14 cellular contexts compared by ENCODE assay signal in the genomic region with DNA sequence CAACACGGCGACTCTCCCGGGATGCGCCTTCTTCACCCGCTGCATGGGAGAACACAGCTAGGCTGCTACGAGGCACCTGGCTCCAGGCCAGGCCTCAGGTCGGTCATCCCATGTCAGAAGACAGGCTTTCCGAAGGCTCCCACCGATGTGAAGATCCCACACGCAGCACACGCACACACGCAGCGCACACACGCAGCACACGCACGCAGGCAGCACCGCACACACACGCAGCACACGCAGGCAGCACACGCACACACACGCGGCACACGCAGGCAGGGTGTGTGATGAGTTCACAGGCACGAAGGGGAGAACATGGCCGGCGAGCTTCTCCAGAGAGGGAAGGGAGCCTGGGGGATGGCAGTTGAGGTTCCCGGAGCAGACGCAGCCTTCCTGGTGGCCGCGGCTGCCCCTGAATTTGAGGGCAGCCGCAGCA. TPM values are rescaled to one million over a fixed set of nuclear protein-coding genes. Genes with fewer than 3 reads are reported as not detected.
A peak's percentile ranks its signal among the peaks of the same experiment; 100 is the strongest.
DNase-seq lines count a peak whose midpoint lies in the region; ATAC-seq, FAIRE-seq and TF ChIP-seq lines count a peak whose summit lies in the region.
"Had no signal": no experiment of that assay in that cellular context is flagged by ENCODE, and none has a peak within 500 bp of the region (broad histone marks: within the 10 kb centered on the region; RNA-seq: fewer than 3 reads in every experiment).

No MANE protein-coding gene starts in this region.

- intact Hi-C loops in heart left ventricle (cut with DNase I) (no loop called here), heart right ventricle (cut with DNase I) (loop anchor here in 1 of 10 donors (5.0 kb wide), 1 partner anchor 1524 kb away; no protein-coding TSS in a partner anchor)
- intact Hi-C loops in dendritic cell treated with granulocyte-macrophage colony-stimulating factor and Interleukin-4, amounts not matched to agents 40 ng/mL and 50 ng/mL, for 4 days (cut with micrococcal nuclease), result no loop called here

- H3K27me3 Mint-ChIP-seq in dendritic cell treated with granulocyte-macrophage colony-stimulating factor and Interleukin-4, amounts not matched to agents 40 ng/mL and 50 ng/mL, for 4 days, result no peaks in the 10 kb centered on the region
- no peaks in the 10 kb centered on the region for H3K27me3 Mint-ChIP-seq in naive thymus-derived CD8-positive, alpha-beta T cell
- H3K27me3 Mint-ChIP-seq: activated CD4-positive, alpha-beta memory T cell treated with anti-CD3 and anti-CD28 coated beads, Interleukin-2, amount 10 ng/mL, durations not matched to agents 7 days and 5 days had no signal

- TF ChIP-seq CTCF in heart left ventricle (IDR thresholded peaks at IDR 0.05) (no peak), heart right ventricle (IDR thresholded peaks at IDR 0.05) (no peak)

- DNase-seq in heart left ventricle, result peak in 3 of 5 donors; percentile 13 to 36 (median 18)
- no peak for DNase-seq in heart right ventricle
- no peak for DNase-seq in naive thymus-derived CD8-positive, alpha-beta T cell
- no peak for DNase-seq in urothelium cell line (ENCODE audit: low spot score)
- DNase-seq in HCEC 1CT, result no peak
- DNase-seq: activated CD4-positive, alpha-beta memory T cell treated with anti-CD3 and anti-CD28 coated beads, Interleukin-2, amount 10 ng/mL, durations not matched to agents 7 days and 5 days had no signal

- peak overlapping the region; percentile 25 for H3K27ac Mint-ChIP-seq in dendritic cell treated with granulocyte-macrophage colony-stimulating factor and Interleukin-4, amounts not matched to agents 40 ng/mL and 50 ng/mL, for 4 days
- peak overlapping the region in 6 of 10 donors; percentile 20 to 94 (median 62) for H3K27ac Mint-ChIP-seq in naive thymus-derived CD8-positive, alpha-beta T cell
- H3K27ac Mint-ChIP-seq: activated CD4-positive, alpha-beta memory T cell treated with anti-CD3 and anti-CD28 coated beads, Interleukin-2, amount 10 ng/mL, durations not matched to agents 7 days and 5 days had no signal

- H3K4me1 Mint-ChIP-seq in dendritic cell treated with granulocyte-macrophage colony-stimulating factor and Interleukin-4, amounts not matched to agents 40 ng/mL and 50 ng/mL, for 4 days (ENCODE audit: low read depth), result peaks cover 24% of the 10 kb centered on the region
- peaks cover 27 to 77% (median 60%) of the 10 kb centered on the region in 4 donors for H3K4me1 Mint-ChIP-seq in naive thymus-derived CD8-positive, alpha-beta T cell

- peaks cover 58% of the 10 kb centered on the region for H3K36me3 Mint-ChIP-seq in dendritic cell treated with granulocyte-macrophage colony-stimulating factor and Interleukin-4, amounts not matched to agents 40 ng/mL and 50 ng/mL, for 4 days (ENCODE audit: low read depth)
- peaks cover 11 to 70% (median 21%) of the 10 kb centered on the region in 3 donors for H3K36me3 Mint-ChIP-seq in naive thymus-derived CD8-positive, alpha-beta T cell

- no peaks in the 10 kb centered on the region for H3K9me3 ChIP-seq in heart left ventricle
- no peaks in the 10 kb centered on the region for H3K9me3 ChIP-seq in heart right ventricle
- H3K9me3 ChIP-seq: body of pancreas, left lung, uterus had no signal

- POLR2A ChIA-PET in naive thymus-derived CD8-positive, alpha-beta T cell (lab: Charles Lee), result interaction anchor here (1.1 kb wide), 1 partner anchor 29 kb away, joined by 3 read pairs; no protein-coding TSS in a partner anchor

- no peak overlapping the region for H3K27ac ChIP-seq in heart left ventricle
- no peak overlapping the region for H3K27ac ChIP-seq in heart right ventricle
- H3K27ac ChIP-seq: body of pancreas, left lung had no signal

- no peaks in the 10 kb centered on the region for H3K27me3 ChIP-seq in heart left ventricle
- no peaks in the 10 kb centered on the region for H3K27me3 ChIP-seq in heart right ventricle
- H3K27me3 ChIP-seq: body of pancreas, left lung, uterus had no signal

- 96% methylated on average over 29 to 31 of the region's 31 CpGs for WGBS in heart left ventricle, 4 donors
- 97% methylated on average over 31 of the region's 31 CpGs for whole genome bisulfite sequencing in heart right ventricle, 2 donors

- TF ChIP-seq POLR2A in heart left ventricle (IDR thresholded peaks at IDR 0.05), result no peak

- ATAC-seq in heart left ventricle (no peak), heart right ventricle (no peak), HG03520 (IDR thresholded peaks at IDR 0.05; ENCODE audit: unreplicated experiment) (no peak), GM21619 (IDR thresholded peaks at IDR 0.05; ENCODE audit: unreplicated experiment) (no peak)
- no peak for ATAC-seq in naive thymus-derived CD8-positive, alpha-beta T cell
- ATAC-seq: body of pancreas, left lung, Panc1 had no signal

- H3K36me3 ChIP-seq in heart left ventricle (peaks cover 0 to 26% (median 0%) of the 10 kb centered on the region in 9 donors), heart right ventricle (peaks cover 0 to 39% (median 0%) of the 10 kb centered on the region in 9 donors)
- H3K36me3 ChIP-seq: uterus had no signal

- H3K4me3 ChIP-seq in heart left ventricle, result no peak overlapping the region
- no peak overlapping the region for H3K4me3 ChIP-seq in heart right ventricle
- H3K4me3 ChIP-seq: body of pancreas, left lung, uterus had no signal

- H3K4me3 Mint-ChIP-seq in dendritic cell treated with granulocyte-macrophage colony-stimulating factor and Interleukin-4, amounts not matched to agents 40 ng/mL and 50 ng/mL, for 4 days, result no peak overlapping the region
- H3K4me3 Mint-ChIP-seq in naive thymus-derived CD8-positive, alpha-beta T cell, result peak overlapping the region in 3 of 10 donors; percentile 45 to 60 (median 52)
- H3K4me3 Mint-ChIP-seq: activated CD4-positive, alpha-beta memory T cell treated with anti-CD3 and anti-CD28 coated beads, Interleukin-2, amount 10 ng/mL, durations not matched to agents 7 days and 5 days; nephron had no signal

- FAIRE-seq in urothelium cell line (lab: Jason Lieb, UNC), result peak; percentile 85

- peaks cover under 1% of the 10 kb centered on the region for H3K9me3 Mint-ChIP-seq in dendritic cell treated with granulocyte-macrophage colony-stimulating factor and Interleukin-4, amounts not matched to agents 40 ng/mL and 50 ng/mL, for 4 days
- peaks cover 0 to 4% (median 0%) of the 10 kb centered on the region in 9 donors for H3K9me3 Mint-ChIP-seq in naive thymus-derived CD8-positive, alpha-beta T cell
- H3K9me3 Mint-ChIP-seq: nephron had no signal

- H3K4me1 ChIP-seq in heart left ventricle (peaks cover 0 to 28% (median 7%) of the 10 kb centered on the region in 12 donors), heart right ventricle (peaks cover 0 to 19% (median 3%) of the 10 kb centered on the region in 9 donors)
- H3K4me1 ChIP-seq: left lung had no signal

RNA-seq across cellular contexts. Expression of a gene that starts 56.1 kb away (rescaled TPM):
- 10 to 100 TPM in 5 of 9 donors, 1 to 10 TPM in 4; 7.2 to 24.2 (median 10.5) TPM for total RNA-seq in heart left ventricle
- 1 to 10 TPM; 4.8 to 9.0 TPM for polyA plus RNA-seq in heart left ventricle
- total RNA-seq in heart right ventricle, result 10 to 100 TPM in 7 of 10 donors, 1 to 10 TPM in 3; 7.3 to 16.9 (median 10.6) TPM
- polyA plus RNA-seq in heart right ventricle, result 1 to 10 TPM; 6.8 to 7.3 TPM
- 100 to 1,000 TPM; 194 to 196 TPM for total RNA-seq in naive thymus-derived CD8-positive, alpha-beta T cell
- 100 to 1,000 TPM in 2 of 3 donors, 10 to 100 TPM in 1; 62.2 to 169 (median 105) TPM for polyA plus RNA-seq in naive thymus-derived CD8-positive, alpha-beta T cell

Comparison
In these comparisons a context has a peak if more than half of its experiments do, and no peak if none do; other contexts are left out.
1. DNase-seq: peak in heart left ventricle (3 of 5); none in heart right ventricle (0 of 2), naive thymus-derived CD8-positive, alpha-beta T cell (0 of 10), urothelium cell line (single experiment) and HCEC 1CT (single experiment).
2. RNA of a gene that starts 56.1 kb away (total RNA-seq): 194 to 196 TPM in naive thymus-derived CD8-positive, alpha-beta T cell; 7.3 to 16.9 TPM in heart right ventricle and 7.2 to 24.2 TPM in heart left ventricle; every median in the first group is over 4 times any median in the second.